In the genomic region with DNA sequence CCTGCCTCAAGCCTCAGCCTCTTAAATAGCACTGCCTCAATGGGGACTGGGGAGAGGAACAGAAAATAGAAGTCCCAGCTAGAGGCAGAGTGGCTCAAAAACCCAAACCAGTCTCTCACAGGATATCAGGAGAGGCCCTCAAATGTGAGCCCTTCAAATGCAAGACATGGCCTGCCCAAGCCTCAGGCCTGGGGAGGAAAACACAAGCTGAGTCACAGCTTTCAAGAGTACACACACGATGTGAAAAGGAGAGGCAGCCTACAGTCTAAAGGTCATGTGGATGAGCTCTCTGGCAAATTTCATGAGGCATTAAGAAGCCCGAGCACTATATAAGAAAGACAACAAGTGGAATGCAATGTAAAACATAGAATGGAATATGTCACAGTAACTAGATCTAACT, we compare ENCODE assay signal across 21 cellular contexts.
"Had no signal": no experiment of that assay in that cellular context is flagged by ENCODE, and none has a peak within 500 bp of the region (broad histone marks: within the 10 kb centered on the region; RNA-seq: fewer than 3 reads in every experiment).

No MANE protein-coding gene starts in this region.

- H3K4me1 Mint-ChIP-seq: activated B cell treated with CpG ODN at 0.5 μM for 24 hours; activated CD8-positive, alpha-beta memory T cell treated with anti-CD3 and anti-CD28 coated beads, Interleukin-2, amount 10 ng/mL, durations not matched to agents 7 days and 5 days; central memory CD8-positive, alpha-beta T cell; endodermal cell; immature natural killer cell; naive thymus-derived CD8-positive, alpha-beta T cell; stimulated activated effector memory CD8-positive, alpha-beta T cell treated with anti-CD3 and anti-CD28 coated beads, Interleukin-12 subunit alpha, Interleukin-12 subunit beta, amount 100 ng/mL, for 72 hours had no signal

- H3K4me3 Mint-ChIP-seq: activated B cell treated with CpG ODN at 0.5 μM for 24 hours; activated CD4-positive, alpha-beta memory T cell treated with anti-CD3 and anti-CD28 coated beads for 36 hours; activated CD8-positive, alpha-beta memory T cell treated with anti-CD3 and anti-CD28 coated beads, Interleukin-2, amount 10 ng/mL, durations not matched to agents 7 days and 5 days; brain; central memory CD8-positive, alpha-beta T cell; endodermal cell; immature natural killer cell; naive thymus-derived CD8-positive, alpha-beta T cell; stimulated activated effector memory CD8-positive, alpha-beta T cell treated with anti-CD3 and anti-CD28 coated beads, Interleukin-12 subunit alpha, Interleukin-12 subunit beta, amount 100 ng/mL, for 72 hours had no signal

- DNase-seq: activated B cell treated with CpG ODN at 0.5 μM for 24 hours; activated CD4-positive, alpha-beta memory T cell treated with anti-CD3 and anti-CD28 coated beads for 36 hours; activated CD4-positive, alpha-beta T cell treated with anti-CD3 and anti-CD28 coated beads for 4 hours; activated CD8-positive, alpha-beta memory T cell treated with anti-CD3 and anti-CD28 coated beads, Interleukin-2, amount 10 ng/mL, durations not matched to agents 7 days and 5 days; activated naive CD4-positive, alpha-beta T cell treated with Interleukin-2 at 50 U/mL for 16 hours; anterior cingulate cortex; colonic mucosa; endodermal cell; heart right ventricle; immature natural killer cell; naive thymus-derived CD8-positive, alpha-beta T cell; ovary; psoas muscle; right cardiac atrium; stimulated activated CD4-positive, alpha-beta T cell treated with anti-CD3 and anti-CD28 coated beads, Interleukin-4, amount 100 ng/mL, for 24 hours; testis; upper lobe of right lung had no signal

- H3K27me3 Mint-ChIP-seq: activated B cell treated with CpG ODN at 0.5 μM for 24 hours; activated CD4-positive, alpha-beta memory T cell treated with anti-CD3 and anti-CD28 coated beads for 36 hours; activated CD8-positive, alpha-beta memory T cell treated with anti-CD3 and anti-CD28 coated beads, Interleukin-2, amount 10 ng/mL, durations not matched to agents 7 days and 5 days; brain had no signal

- H3K4me1 ChIP-seq: colonic mucosa, heart right ventricle, psoas muscle, testis, upper lobe of right lung had no signal

- H3K27ac Mint-ChIP-seq: activated B cell treated with CpG ODN at 0.5 μM for 24 hours; activated CD4-positive, alpha-beta memory T cell treated with anti-CD3 and anti-CD28 coated beads for 36 hours; activated CD8-positive, alpha-beta memory T cell treated with anti-CD3 and anti-CD28 coated beads, Interleukin-2, amount 10 ng/mL, durations not matched to agents 7 days and 5 days; brain; endodermal cell; immature natural killer cell; naive thymus-derived CD8-positive, alpha-beta T cell; stimulated activated effector memory CD8-positive, alpha-beta T cell treated with anti-CD3 and anti-CD28 coated beads, Interleukin-12 subunit alpha, Interleukin-12 subunit beta, amount 100 ng/mL, for 72 hours had no signal

- ATAC-seq: activated CD8-positive, alpha-beta memory T cell treated with anti-CD3 and anti-CD28 coated beads, Interleukin-2, amount 10 ng/mL, durations not matched to agents 7 days and 5 days; naive thymus-derived CD8-positive, alpha-beta T cell; psoas muscle; right cardiac atrium; stimulated activated effector memory CD8-positive, alpha-beta T cell treated with anti-CD3 and anti-CD28 coated beads, Interleukin-12 subunit alpha, Interleukin-12 subunit beta, amount 100 ng/mL, for 72 hours; upper lobe of right lung had no signal

- H3K4me3 ChIP-seq: colonic mucosa, heart right ventricle, ovary, psoas muscle, skin epidermis, testis, upper lobe of right lung had no signal

- H3K9me3 ChIP-seq: colonic mucosa, ovary, psoas muscle, testis, upper lobe of right lung had no signal

- H3K36me3 ChIP-seq: colonic mucosa, heart right ventricle, ovary, upper lobe of right lung had no signal

- H3K27ac ChIP-seq: colonic mucosa, heart right ventricle, ovary, psoas muscle, skin epidermis, testis, upper lobe of right lung had no signal

- H3K27me3 ChIP-seq: colonic mucosa, heart right ventricle, ovary, testis, upper lobe of right lung had no signal

- H3K36me3 Mint-ChIP-seq: activated CD4-positive, alpha-beta memory T cell treated with anti-CD3 and anti-CD28 coated beads for 36 hours; activated CD8-positive, alpha-beta memory T cell treated with anti-CD3 and anti-CD28 coated beads, Interleukin-2, amount 10 ng/mL, durations not matched to agents 7 days and 5 days; brain; immature natural killer cell; naive thymus-derived CD8-positive, alpha-beta T cell; stimulated activated effector memory CD8-positive, alpha-beta T cell treated with anti-CD3 and anti-CD28 coated beads, Interleukin-12 subunit alpha, Interleukin-12 subunit beta, amount 100 ng/mL, for 72 hours had no signal
